In the genomic region with DNA sequence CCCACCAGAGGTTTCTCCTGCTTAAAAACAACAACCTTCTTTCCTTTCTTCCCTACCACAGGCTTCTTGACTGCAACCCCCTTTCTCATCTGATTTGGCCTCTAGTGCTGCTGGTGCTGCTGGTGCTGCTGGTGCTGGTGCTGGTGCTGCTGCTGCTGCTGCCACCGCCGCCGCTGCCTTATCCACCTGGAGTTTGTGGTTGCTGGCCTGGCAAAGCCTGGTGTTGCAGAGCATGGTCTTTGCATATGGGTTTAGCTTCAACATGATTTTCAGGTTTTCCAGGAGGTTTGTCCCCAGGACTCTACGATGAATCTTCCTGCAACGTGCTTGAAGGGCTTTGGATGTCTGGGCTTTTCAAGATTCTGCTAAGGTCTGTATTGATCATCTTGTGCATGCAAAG, we compare ENCODE assay signal across 19 cellular contexts.
"Had no signal": no experiment of that assay in that cellular context is flagged by ENCODE, and none has a peak within 500 bp of the region (broad histone marks: within the 10 kb centered on the region; RNA-seq: fewer than 3 reads in every experiment).

No MANE protein-coding gene starts in this region.

- H3K9me3 Mint-ChIP-seq: naive B cell; stimulated activated naive CD8-positive, alpha-beta T cell treated with anti-CD3 and anti-CD28 coated beads, Interleukin-15, Interleukin-2, amounts not matched to agents 100 ng/mL and 50 ng/mL, for 24 hours had no signal

- H3K27ac Mint-ChIP-seq: endodermal cell; memory B cell; nephron; stimulated activated naive CD8-positive, alpha-beta T cell treated with anti-CD3 and anti-CD28 coated beads, Interleukin-15, Interleukin-2, amounts not matched to agents 100 ng/mL and 50 ng/mL, for 24 hours had no signal

- H3K4me2 ChIP-seq: smooth muscle cell had no signal

- H3K9me3 ChIP-seq: left ventricle myocardium inferior, lower lobe of right lung, ovary, right atrium auricular region, testis, tibial nerve had no signal

- H3K4me1 ChIP-seq: lower lobe of right lung had no signal

- H3K4me3 ChIP-seq: coronary artery, left ventricle myocardium inferior, lower lobe of right lung, ovary, right atrium auricular region, smooth muscle cell, testis, tibial nerve had no signal

- DNase-seq: effector CD4-positive, alpha-beta T cell; endodermal cell; erythroblast; foreskin keratinocyte; kidney; left cardiac atrium; left ventricle myocardium inferior; lower lobe of right lung; naive B cell; ovary; stimulated activated CD4-positive, alpha-beta T cell treated with anti-CD3 and anti-CD28 coated beads, Interleukin-2, amount 100 ng/mL, for 48 hours; testis had no signal

- ATAC-seq: foreskin keratinocyte, left cardiac atrium, lower lobe of right lung had no signal

- H3K27me3 ChIP-seq: foreskin keratinocyte, ovary, right atrium auricular region, testis, tibial nerve had no signal

- H3K36me3 ChIP-seq: ovary, right atrium auricular region had no signal

- H3K27ac ChIP-seq: coronary artery, foreskin keratinocyte, left ventricle myocardium inferior, lower lobe of right lung, ovary, right atrium auricular region, testis, tibial nerve had no signal
